Comparison of ENCODE assay signal across 20 cellular contexts in genomic region chr9:20028192-20028848, GRCh38.
"Had no signal": no experiment of that assay in that cellular context is flagged by ENCODE, and none has a peak within 500 bp of the region (broad histone marks: within the 10 kb centered on the region; RNA-seq: fewer than 3 reads in every experiment).

No MANE protein-coding gene starts in this region.

- H3K4me3 Mint-ChIP-seq: activated CD8-positive, alpha-beta T cell treated with anti-CD3 and anti-CD28 coated beads, Interleukin-2, amount 10 ng/mL, durations not matched to agents 7 days and 5 days; memory B cell; neural progenitor cell had no signal

- H3K27me3 ChIP-seq: adrenal gland, breast epithelium, colonic mucosa, foreskin keratinocyte, neural progenitor cell, stomach, transverse colon had no signal

- H3K4me1 Mint-ChIP-seq: memory B cell had no signal

- H3K36me3 ChIP-seq: adrenal gland, breast epithelium, colonic mucosa, neural progenitor cell, stomach, transverse colon had no signal

- H3K27ac Mint-ChIP-seq: activated CD8-positive, alpha-beta T cell treated with anti-CD3 and anti-CD28 coated beads, Interleukin-2, amount 10 ng/mL, durations not matched to agents 7 days and 5 days; activated naive CD4-positive, alpha-beta T cell treated with anti-CD3 and anti-CD28 coated beads, Interleukin-2, amount 50 U/mL, for 72 hours; memory B cell; neural progenitor cell had no signal

- H3K36me3 Mint-ChIP-seq: activated naive CD4-positive, alpha-beta T cell treated with anti-CD3 and anti-CD28 coated beads, Interleukin-2, amount 50 U/mL, for 72 hours; memory B cell; neural progenitor cell had no signal

- H3K27me3 Mint-ChIP-seq: memory B cell had no signal

- H3K9me3 ChIP-seq: adrenal gland, breast epithelium, colonic mucosa, mucosa of descending colon, stomach, transverse colon had no signal

- ATAC-seq: activated CD8-positive, alpha-beta T cell treated with anti-CD3 and anti-CD28 coated beads, Interleukin-2, amount 10 ng/mL, durations not matched to agents 7 days and 5 days; activated naive CD4-positive, alpha-beta T cell treated with anti-CD3 and anti-CD28 coated beads, Interleukin-2, amount 50 U/mL, for 72 hours; foreskin keratinocyte; mucosa of descending colon had no signal

- H3K4me3 ChIP-seq: adrenal gland, breast epithelium, colonic mucosa, mucosa of descending colon, neural progenitor cell, stomach, transverse colon had no signal

- H3K27ac ChIP-seq: adrenal gland, colonic mucosa, foreskin keratinocyte, neural progenitor cell, stomach, transverse colon had no signal

- H3K4me1 ChIP-seq: adrenal gland, breast epithelium, colonic mucosa, foreskin keratinocyte, transverse colon had no signal

- DNase-seq: activated CD4-positive, alpha-beta T cell treated with anti-CD3 and anti-CD28 coated beads for 1 hour; activated CD4-positive, alpha-beta T cell treated with anti-CD3 and anti-CD28 coated beads, Interleukin-2, amount 50 U/mL, for 1 hour; activated CD8-positive, alpha-beta T cell treated with anti-CD3 and anti-CD28 coated beads, Interleukin-2, amount 10 ng/mL, durations not matched to agents 7 days and 5 days; activated gamma-delta T cell treated with Interleukin-2 at 50 U/mL for 16 hours; activated T-cell treated with anti-CD3 and anti-CD28 coated beads, Interleukin-2, amount 50 U/mL, for 1 hour; adrenal gland; colonic mucosa; foreskin keratinocyte; glutamatergic neuron; hypothalamus; mucosa of descending colon; retina; stimulated activated CD4-positive, alpha-beta T cell treated with anti-CD3 and anti-CD28 coated beads, Interleukin-12 subunit alpha, Interleukin-12 subunit beta, amount 100 ng/mL, for 4 hours; stomach; T-helper 1 cell; transverse colon had no signal

- H3K9me3 Mint-ChIP-seq: memory B cell, neural progenitor cell had no signal
